ENCODE assay signal across 9 cellular contexts in the genomic region with DNA sequence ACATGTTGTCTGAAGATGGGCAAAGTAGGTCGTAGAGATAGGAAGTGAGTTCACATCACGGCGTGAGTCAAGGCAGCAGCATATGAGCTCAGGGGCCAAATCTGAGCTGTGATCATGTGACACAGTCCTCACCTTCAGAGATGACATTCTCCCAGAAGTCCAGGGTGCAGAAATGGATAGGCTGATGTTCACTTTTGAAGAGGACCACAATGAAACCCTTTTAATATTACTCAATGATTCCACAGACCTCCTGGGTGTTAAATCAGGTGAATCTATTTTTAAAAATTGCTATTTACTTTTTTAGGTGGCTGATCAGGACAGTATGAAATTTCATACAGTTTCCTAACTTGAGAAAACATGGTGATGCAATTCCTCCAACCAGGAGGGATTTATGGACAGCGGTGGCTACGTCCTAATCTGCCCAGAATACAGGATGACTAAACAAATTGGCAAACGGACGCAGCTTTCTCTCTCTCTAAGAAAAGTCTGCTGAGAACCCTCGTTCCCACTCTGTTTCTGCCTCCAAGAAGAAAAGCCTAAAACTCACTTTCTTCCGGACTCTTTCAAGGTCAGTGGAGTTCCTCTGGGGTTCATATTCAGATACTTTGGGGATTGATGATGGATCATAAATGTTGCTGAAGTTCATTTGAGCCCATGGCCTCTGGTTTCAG. TPM values are rescaled to one million over a fixed set of nuclear protein-coding genes. Genes with fewer than 3 reads are reported as not detected.
DNase-seq lines count a peak whose midpoint lies in the region; ATAC-seq and TF ChIP-seq lines count a peak whose summit lies in the region.
"Had no signal": no experiment of that assay in that cellular context is flagged by ENCODE, and none has a peak within 500 bp of the region (broad histone marks: within the 10 kb centered on the region; RNA-seq: fewer than 3 reads in every experiment).

No MANE protein-coding gene starts in this region.

- H3K27me3 ChIP-seq in osteoblast (ENCODE audit: insufficient read depth, low read length), result no peaks in the 10 kb centered on the region

- H3K9me3 Mint-ChIP-seq in WTC11, result peaks cover 3% of the 10 kb centered on the region; the same call in 1 of the 2 replicates

- CTCF ChIA-PET in WTC11 (lab: Charles Lee), result interaction anchor here (0.6 kb wide), 1 partner anchor 11 kb away, joined by 4 read pairs; no protein-coding TSS in a partner anchor

- POLR2A ChIA-PET in WTC11 (lab: Charles Lee), result no interaction called here

- H3K4me3 Mint-ChIP-seq in WTC11, result no peak overlapping the region

- peak overlapping the region; percentile 50 for H3K4me2 ChIP-seq in osteoblast (ENCODE audit: insufficient read depth, low read length)

- ATAC-seq in GM18909 (IDR thresholded peaks at IDR 0.05; ENCODE audit: poor library complexity, unreplicated experiment) (no peak), WTC11 (no peak)
- ATAC-seq: lower lobe of right lung had no signal

- H2AFZ ChIP-seq in osteoblast (ENCODE audit: low read length), result peak overlapping the region; percentile 48

- H3K4me1 ChIP-seq in osteoblast (ENCODE audit: insufficient read depth, low read length), result peaks cover 30% of the 10 kb centered on the region

- peak overlapping the region; percentile 87 for H3K27ac ChIP-seq in osteoblast (ENCODE audit: low read depth, low read length)
- H3K27ac ChIP-seq: lower lobe of right lung had no signal

- peaks cover 12% of the 10 kb centered on the region; the same call in 1 of the 2 replicates for H3K36me3 Mint-ChIP-seq in WTC11

- TF ChIP-seq CTCF in osteoblast (IDR thresholded peaks at IDR 0.05; ENCODE audit: extremely low read depth, low read depth, low read length) (no peak), WTC11 (IDR thresholded peaks at IDR 0.05) (no peak)

- no peak overlapping the region for H3K27ac Mint-ChIP-seq in WTC11

- no peak overlapping the region for H3K4me3 ChIP-seq in osteoblast (ENCODE audit: insufficient read depth, low read length)
- H3K4me3 ChIP-seq: lower lobe of right lung had no signal

- peak; percentile 28 for DNase-seq in EL
- DNase-seq in RKO (ENCODE audit: low spot score), result peak; percentile 39
- peak; percentile 80 for DNase-seq in dermis blood vessel endothelial cell
- peak; percentile 91 for DNase-seq in osteoblast (ENCODE audit: insufficient read length, low spot score, missing footprints)
- no peak for DNase-seq in NCI-H82 (lab: John Stamatoyannopoulos, UW)
- no peak for DNase-seq in WTC11 (ENCODE audit: low spot score)
- no peak for DNase-seq in NCI-H524 (lab: John Stamatoyannopoulos, UW)
- DNase-seq: lower lobe of right lung had no signal

- no peaks in the 10 kb centered on the region for H3K36me3 ChIP-seq in osteoblast (ENCODE audit: insufficient read depth, low read length)
- H3K36me3 ChIP-seq: lower lobe of right lung had no signal

- no peaks in the 10 kb centered on the region for H3K27me3 Mint-ChIP-seq in WTC11 (ENCODE audit: low read depth)

- no peaks in the 10 kb centered on the region for H3K9me3 ChIP-seq in osteoblast (ENCODE audit: low read depth, low read length)
- H3K9me3 ChIP-seq: lower lobe of right lung had no signal

- H3K79me2 ChIP-seq in osteoblast (ENCODE audit: insufficient read depth, low read length), result no peaks in the 10 kb centered on the region

- no peaks in the 10 kb centered on the region for H4K20me1 ChIP-seq in osteoblast (ENCODE audit: insufficient read depth, low read length)

- no peaks in the 10 kb centered on the region for H3K4me1 Mint-ChIP-seq in WTC11

TF ChIP-seq in WTC11, 78 proteins besides CTCF, POLR2A, EP300 and RAD21 (continues in another document):
- no peak for TF ChIP-seq ZNF138 (CRISPR knock-in tag; conservative IDR thresholded peaks at IDR 0.05)
- TF ChIP-seq, protein P1, sequence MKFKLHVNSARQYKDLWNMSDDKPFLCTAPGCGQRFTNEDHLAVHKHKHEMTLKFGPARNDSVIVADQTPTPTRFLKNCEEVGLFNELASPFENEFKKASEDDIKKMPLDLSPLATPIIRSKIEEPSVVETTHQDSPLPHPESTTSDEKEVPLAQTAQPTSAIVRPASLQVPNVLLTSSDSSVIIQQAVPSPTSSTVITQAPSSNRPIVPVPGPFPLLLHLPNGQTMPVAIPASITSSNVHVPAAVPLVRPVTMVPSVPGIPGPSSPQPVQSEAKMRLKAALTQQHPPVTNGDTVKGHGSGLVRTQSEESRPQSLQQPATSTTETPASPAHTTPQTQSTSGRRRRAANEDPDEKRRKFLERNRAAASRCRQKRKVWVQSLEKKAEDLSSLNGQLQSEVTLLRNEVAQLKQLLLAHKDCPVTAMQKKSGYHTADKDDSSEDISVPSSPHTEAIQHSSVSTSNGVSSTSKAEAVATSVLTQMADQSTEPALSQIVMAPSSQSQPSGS (CRISPR knock-in tag; IDR thresholded peaks at IDR 0.05; ENCODE audit: borderline replicate concordance, low read depth), result no peak
- TF ChIP-seq, protein P2, sequence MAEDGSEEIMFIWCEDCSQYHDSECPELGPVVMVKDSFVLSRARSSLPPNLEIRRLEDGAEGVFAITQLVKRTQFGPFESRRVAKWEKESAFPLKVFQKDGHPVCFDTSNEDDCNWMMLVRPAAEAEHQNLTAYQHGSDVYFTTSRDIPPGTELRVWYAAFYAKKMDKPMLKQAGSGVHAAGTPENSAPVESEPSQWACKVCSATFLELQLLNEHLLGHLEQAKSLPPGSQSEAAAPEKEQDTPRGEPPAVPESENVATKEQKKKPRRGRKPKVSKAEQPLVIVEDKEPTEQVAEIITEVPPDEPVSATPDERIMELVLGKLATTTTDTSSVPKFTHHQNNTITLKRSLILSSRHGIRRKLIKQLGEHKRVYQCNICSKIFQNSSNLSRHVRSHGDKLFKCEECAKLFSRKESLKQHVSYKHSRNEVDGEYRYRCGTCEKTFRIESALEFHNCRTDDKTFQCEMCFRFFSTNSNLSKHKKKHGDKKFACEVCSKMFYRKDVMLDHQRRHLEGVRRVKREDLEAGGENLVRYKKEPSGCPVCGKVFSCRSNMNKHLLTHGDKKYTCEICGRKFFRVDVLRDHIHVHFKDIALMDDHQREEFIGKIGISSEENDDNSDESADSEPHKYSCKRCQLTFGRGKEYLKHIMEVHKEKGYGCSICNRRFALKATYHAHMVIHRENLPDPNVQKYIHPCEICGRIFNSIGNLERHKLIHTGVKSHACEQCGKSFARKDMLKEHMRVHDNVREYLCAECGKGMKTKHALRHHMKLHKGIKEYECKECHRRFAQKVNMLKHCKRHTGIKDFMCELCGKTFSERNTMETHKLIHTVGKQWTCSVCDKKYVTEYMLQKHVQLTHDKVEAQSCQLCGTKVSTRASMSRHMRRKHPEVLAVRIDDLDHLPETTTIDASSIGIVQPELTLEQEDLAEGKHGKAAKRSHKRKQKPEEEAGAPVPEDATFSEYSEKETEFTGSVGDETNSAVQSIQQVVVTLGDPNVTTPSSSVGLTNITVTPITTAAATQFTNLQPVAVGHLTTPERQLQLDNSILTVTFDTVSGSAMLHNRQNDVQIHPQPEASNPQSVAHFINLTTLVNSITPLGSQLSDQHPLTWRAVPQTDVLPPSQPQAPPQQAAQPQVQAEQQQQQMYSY (CRISPR knock-in tag; IDR thresholded peaks at IDR 0.05), result no peak
- no peak for TF ChIP-seq FOXJ3 (CRISPR knock-in tag; IDR thresholded peaks at IDR 0.05; ENCODE audit: borderline replicate concordance)
- no peak for TF ChIP-seq CREM (CRISPR knock-in tag; IDR thresholded peaks at IDR 0.05)
- TF ChIP-seq ZNF263 (CRISPR knock-in tag; IDR thresholded peaks at IDR 0.05; ENCODE audit: low read depth), result no peak
- no peak for TF ChIP-seq ZNF317 (CRISPR knock-in tag; IDR thresholded peaks at IDR 0.05; ENCODE audit: borderline replicate concordance, low read depth)
- TF ChIP-seq E2F4 (CRISPR knock-in tag; IDR thresholded peaks at IDR 0.05; ENCODE audit: borderline replicate concordance, low read depth), result no peak
- TF ChIP-seq, protein P3, sequence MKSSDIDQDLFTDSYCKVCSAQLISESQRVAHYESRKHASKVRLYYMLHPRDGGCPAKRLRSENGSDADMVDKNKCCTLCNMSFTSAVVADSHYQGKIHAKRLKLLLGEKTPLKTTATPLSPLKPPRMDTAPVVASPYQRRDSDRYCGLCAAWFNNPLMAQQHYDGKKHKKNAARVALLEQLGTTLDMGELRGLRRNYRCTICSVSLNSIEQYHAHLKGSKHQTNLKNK (CRISPR knock-in tag; IDR thresholded peaks at IDR 0.05), result no peak
- no peak for TF ChIP-seq E2F1 (CRISPR knock-in tag; IDR thresholded peaks at IDR 0.05)
- TF ChIP-seq ZNF423 (CRISPR knock-in tag; IDR thresholded peaks at IDR 0.05), result no peak
- no peak for TF ChIP-seq MYBL2 (CRISPR knock-in tag; IDR thresholded peaks at IDR 0.05)

RNA-seq across cellular contexts. Expression of gene B3GNT5, which starts 34.4 kb away (rescaled TPM):
- total RNA-seq in dermis blood vessel endothelial cell, result 31.0 and 40.3 TPM in 2 replicates
- total RNA-seq in osteoblast, result 0.36 and 0.59 TPM in 2 replicates
- 6.8 to 7.7 TPM (median 7.3 TPM) in 3 replicates for total RNA-seq in WTC11 (2021)

Comparison
In these comparisons a context has a peak if more than half of its experiments do, and no peak if none do; other contexts are left out.
1. DNase-seq: peak in EL (single experiment), RKO (single experiment), dermis blood vessel endothelial cell (single experiment) and osteoblast (single experiment); none in NCI-H82 (single experiment), WTC11 (single experiment) and NCI-H524 (0 of 2).